12 cellular contexts compared by ENCODE assay signal in the genomic region with DNA sequence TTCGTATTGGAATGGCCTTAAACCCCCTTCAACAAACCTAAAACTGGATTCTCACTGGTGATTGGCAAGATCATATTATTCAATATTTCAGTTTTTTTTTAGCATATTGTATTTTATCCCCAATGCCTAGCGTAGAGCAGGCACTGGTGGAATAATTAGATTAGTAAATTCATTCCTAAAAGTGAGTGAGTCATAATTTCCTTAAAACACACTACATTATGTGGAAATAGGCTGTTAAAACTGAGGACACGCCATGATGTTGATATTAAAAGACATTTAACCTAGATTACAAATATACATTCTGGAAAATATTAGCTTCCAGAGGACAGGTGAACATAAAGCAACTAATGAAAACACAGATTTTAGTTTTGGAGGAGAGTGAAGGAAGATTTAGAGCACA.
"Had no signal": no experiment of that assay in that cellular context is flagged by ENCODE, and none has a peak within 500 bp of the region (broad histone marks: within the 10 kb centered on the region; RNA-seq: fewer than 3 reads in every experiment).

No MANE protein-coding gene starts in this region.

- H3K4me3 ChIP-seq: left lung, skin epidermis, tibial nerve, vagina had no signal

- H3K27me3 ChIP-seq: brain microvascular endothelial cell, left lung, tibial nerve, vagina had no signal

- H3K36me3 ChIP-seq: brain microvascular endothelial cell, vagina had no signal

- H3K9me3 ChIP-seq: left lung, tibial nerve, vagina had no signal

- DNase-seq: activated naive CD8-positive, alpha-beta T cell treated with anti-CD3 and anti-CD28 coated beads for 36 hours; anterior cingulate cortex; brain microvascular endothelial cell; kidney; left lung; natural killer cell; stimulated activated CD4-positive, alpha-beta T cell treated with anti-CD3 and anti-CD28 coated beads, Interleukin-4, amount 100 ng/mL, for 24 hours; stimulated activated naive CD4-positive, alpha-beta T cell; substantia nigra had no signal

- H3K4me1 ChIP-seq: left lung, tibial nerve, vagina had no signal

- H3K27ac ChIP-seq: brain microvascular endothelial cell, left lung, skin epidermis, tibial nerve, vagina had no signal
